15 cellular contexts compared by ENCODE assay signal in genomic region chr11:96472085-96472484, GRCh38.
DNase-seq lines count a peak whose midpoint lies in the region; ATAC-seq and TF ChIP-seq lines count a peak whose summit lies in the region.
"Had no signal": no experiment of that assay in that cellular context is flagged by ENCODE, and none has a peak within 500 bp of the region (broad histone marks: within the 10 kb centered on the region; RNA-seq: fewer than 3 reads in every experiment).

No MANE protein-coding gene starts in this region.

- TF ChIP-seq CTCF in sigmoid colon (IDR thresholded peaks at IDR 0.05), result no peak

- no peak for TF ChIP-seq POLR2A in sigmoid colon (IDR thresholded peaks at IDR 0.05)

- H3K9me3 ChIP-seq in sigmoid colon, result peaks cover 0 to 9% (median 4%) of the 10 kb centered on the region in 4 donors

- H3K36me3 ChIP-seq in sigmoid colon, result no peaks in the 10 kb centered on the region
- H3K36me3 ChIP-seq: brain microvascular endothelial cell had no signal

- no peaks in the 10 kb centered on the region for H3K4me1 Mint-ChIP-seq in stimulated activated naive CD8-positive, alpha-beta T cell treated with anti-CD3 and anti-CD28 coated beads, Interleukin-15, amount 100 ng/mL, for 72 hours
- H3K4me1 Mint-ChIP-seq: natural killer cell; stimulated activated memory B cell treated with anti-CD40 and anti-IgM and Interleukin-4, amounts not matched to agents 10 μg/mL and 1 μg/mL and 100 μg/mL, for 72 hours had no signal

- no peak for TF ChIP-seq EP300 in sigmoid colon (IDR thresholded peaks at IDR 0.05)

- H3K9me3 Mint-ChIP-seq in stimulated activated naive CD8-positive, alpha-beta T cell treated with anti-CD3 and anti-CD28 coated beads, Interleukin-15, amount 100 ng/mL, for 72 hours, result peaks cover 7 to 15% of the 10 kb centered on the region in 2 donors
- H3K9me3 Mint-ChIP-seq: HFFc6 had no signal

- no peak overlapping the region for H3K4me3 Mint-ChIP-seq in stimulated activated naive CD8-positive, alpha-beta T cell treated with anti-CD3 and anti-CD28 coated beads, Interleukin-15, amount 100 ng/mL, for 72 hours
- H3K4me3 Mint-ChIP-seq: HFFc6; natural killer cell; stimulated activated memory B cell treated with anti-CD40 and anti-IgM and Interleukin-4, amounts not matched to agents 10 μg/mL and 1 μg/mL and 100 μg/mL, for 72 hours had no signal

- no peak overlapping the region for H3K27ac ChIP-seq in sigmoid colon
- H3K27ac ChIP-seq: brain microvascular endothelial cell had no signal

- peak; percentile 6 for DNase-seq in stimulated activated naive CD8-positive, alpha-beta T cell treated with anti-CD3 and anti-CD28 coated beads, Interleukin-15, Interleukin-2, amounts not matched to agents 100 U/mL and 50 U/mL, for 24 hours
- no peak for DNase-seq in stimulated activated naive CD8-positive, alpha-beta T cell treated with anti-CD3 and anti-CD28 coated beads, Interleukin-15, amount 100 ng/mL, for 72 hours
- peak; percentile 18 for DNase-seq in KBM-7
- DNase-seq in SK-N-DZ (ENCODE audit: low spot score), result no peak
- no peak for DNase-seq in superior temporal gyrus (ENCODE audit: extremely low spot score)
- no peak for DNase-seq in sigmoid colon
- no peak for DNase-seq in activated CD4-positive, CD25-positive, alpha-beta regulatory T cell treated with anti-CD3 and anti-CD28 coated beads, Interleukin-2, amount 50 U/mL, for 72 hours
- DNase-seq: activated T-cell treated with anti-CD3 and anti-CD28 coated beads, Interleukin-2, amount 50 U/mL, for 1 hour; AML-193; brain microvascular endothelial cell; HFFc6; natural killer cell; stimulated activated CD4-positive, alpha-beta T cell treated with anti-CD3 and anti-CD28 coated beads, Interleukin-12 subunit alpha, Interleukin-12 subunit beta, amount 100 ng/mL, for 4 hours had no signal

- WGBS in sigmoid colon, 2 donors, result 65 to 82% methylated on average over 1 of the region's 1 CpG

- no peak overlapping the region for H3K4me3 ChIP-seq in sigmoid colon

- no peaks in the 10 kb centered on the region for H3K27me3 ChIP-seq in sigmoid colon
- H3K27me3 ChIP-seq: brain microvascular endothelial cell had no signal

- ATAC-seq in stimulated activated naive CD8-positive, alpha-beta T cell treated with anti-CD3 and anti-CD28 coated beads, Interleukin-15, Interleukin-2, amounts not matched to agents 100 U/mL and 50 U/mL, for 24 hours, result peak; percentile 57
- no peak for ATAC-seq in stimulated activated naive CD8-positive, alpha-beta T cell treated with anti-CD3 and anti-CD28 coated beads, Interleukin-15, amount 100 ng/mL, for 72 hours
- peak; percentile 78 for ATAC-seq in HG02588 (IDR thresholded peaks at IDR 0.05; ENCODE audit: unreplicated experiment)
- ATAC-seq: stimulated activated memory B cell treated with anti-CD40 and anti-IgM and Interleukin-4, amounts not matched to agents 10 μg/mL and 1 μg/mL and 100 μg/mL, for 72 hours had no signal

- intact Hi-C loops in sigmoid colon (cut with DNase I), result no loop called here

- no peaks in the 10 kb centered on the region for H3K4me1 ChIP-seq in sigmoid colon

- in situ Hi-C loops in KBM-7 (cut with MboI; ENCODE audit: low pct_unique_long_range_greater_than_20kb, low sequenced_read_pairs), result no loop called here

- no peaks in the 10 kb centered on the region for H3K27me3 Mint-ChIP-seq in stimulated activated naive CD8-positive, alpha-beta T cell treated with anti-CD3 and anti-CD28 coated beads, Interleukin-15, amount 100 ng/mL, for 72 hours

- H3K27ac Mint-ChIP-seq in stimulated activated naive CD8-positive, alpha-beta T cell treated with anti-CD3 and anti-CD28 coated beads, Interleukin-15, amount 100 ng/mL, for 72 hours, result no peak overlapping the region
- H3K27ac Mint-ChIP-seq: HFFc6; natural killer cell; stimulated activated memory B cell treated with anti-CD40 and anti-IgM and Interleukin-4, amounts not matched to agents 10 μg/mL and 1 μg/mL and 100 μg/mL, for 72 hours had no signal

Comparison
In these comparisons a context has a peak if more than half of its experiments do, and no peak if none do; other contexts are left out.
1. DNase-seq: peak in stimulated activated naive CD8-positive, alpha-beta T cell treated with anti-CD3 and anti-CD28 coated beads, Interleukin-15, Interleukin-2, amounts not matched to agents 100 U/mL and 50 U/mL, for 24 hours (single experiment) and KBM-7 (single experiment); none in stimulated activated naive CD8-positive, alpha-beta T cell treated with anti-CD3 and anti-CD28 coated beads, Interleukin-15, amount 100 ng/mL, for 72 hours (0 of 2), SK-N-DZ (single experiment), superior temporal gyrus (single experiment), sigmoid colon (single experiment) and activated CD4-positive, CD25-positive, alpha-beta regulatory T cell treated with anti-CD3 and anti-CD28 coated beads, Interleukin-2, amount 50 U/mL, for 72 hours (single experiment).